ENCODE assay signal across 29 cellular contexts in the genomic region with DNA sequence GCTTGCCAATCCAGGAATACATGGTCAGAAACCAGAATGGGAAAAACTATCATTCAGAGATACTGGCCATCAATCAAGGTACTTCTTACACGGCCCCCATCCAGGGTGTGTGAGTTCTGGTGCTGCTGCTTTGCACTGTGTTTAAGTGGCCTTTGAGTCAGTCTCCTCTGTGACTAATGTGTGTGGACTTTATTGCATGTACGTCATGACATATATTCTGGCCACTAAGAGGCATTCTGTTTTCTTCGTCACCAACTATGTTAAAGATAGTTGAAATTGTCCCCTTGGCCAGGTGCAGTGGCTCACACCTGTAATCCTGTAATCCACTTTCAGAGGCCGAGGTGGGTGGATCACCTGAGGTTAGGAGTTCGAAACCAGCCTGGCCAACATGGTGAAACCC. TPM values are rescaled to one million over a fixed set of nuclear protein-coding genes. Genes with fewer than 3 reads are reported as not detected.
DNase-seq lines count a peak whose midpoint lies in the region; ATAC-seq, FAIRE-seq and TF ChIP-seq lines count a peak whose summit lies in the region.
"Had no signal": no experiment of that assay in that cellular context is flagged by ENCODE, and none has a peak within 500 bp of the region (broad histone marks: within the 10 kb centered on the region; RNA-seq: fewer than 3 reads in every experiment).

No MANE protein-coding gene starts in this region.

- H2AK9ac ChIP-seq in IMR-90 (replicated peaks; ENCODE audit: low read depth, low read length, poor library complexity): no peak overlapping the region

- no peak overlapping the region for H3K56ac ChIP-seq in IMR-90 (ENCODE audit: extremely low read depth, insufficient read depth, low read length)

- no peaks in the 10 kb centered on the region for H3K9me3 ChIP-seq in IMR-90 (ENCODE audit: control insufficient read depth, insufficient read depth, low read length)
- H3K9me3 ChIP-seq in K562 (replicated peaks; ENCODE audit: control insufficient read depth, insufficient read depth, low read depth, low read length): no peaks in the 10 kb centered on the region
- no peaks in the 10 kb centered on the region for H3K9me3 ChIP-seq in gastrocnemius medialis
- no peaks in the 10 kb centered on the region for H3K9me3 ChIP-seq in pancreas
- no peaks in the 10 kb centered on the region for H3K9me3 ChIP-seq in adrenal gland (replicated peaks in 1 of 3)
- H3K9me3 ChIP-seq: BLaER1 had no signal

- H3K4me2 ChIP-seq in IMR-90 (ENCODE audit: low read depth, low read length) (no peak overlapping the region), K562 (ENCODE audit: insufficient read depth, low read length) (no peak overlapping the region)
- H3K4me2 ChIP-seq: BLaER1, PC-9 had no signal

- peaks cover 6% of the 10 kb centered on the region for H3K4me1 ChIP-seq in IMR-90 (ENCODE audit: control insufficient read depth, insufficient read depth, low read length)
- H3K4me1 ChIP-seq in K562 (replicated peaks in 1 of 2; ENCODE audit: control insufficient read depth in 2 of 2, insufficient read depth in 2 of 2, low read length in 2 of 2): no peaks in the 10 kb centered on the region
- no peaks in the 10 kb centered on the region for H3K4me1 ChIP-seq in gastrocnemius medialis
- no peaks in the 10 kb centered on the region for H3K4me1 ChIP-seq in pancreas
- H3K4me1 ChIP-seq in adrenal gland (replicated peaks in 1 of 2): no peaks in the 10 kb centered on the region
- H3K4me1 ChIP-seq: BLaER1 had no signal

- H2BK20ac ChIP-seq in IMR-90 (ENCODE audit: low read depth, low read length): no peak overlapping the region

- H3K23ac ChIP-seq in IMR-90 (ENCODE audit: low read depth, low read length): no peak overlapping the region

- H3K36me3 ChIP-seq in IMR-90 (ENCODE audit: control insufficient read depth, insufficient read depth, low read length): peaks cover 25% of the 10 kb centered on the region
- H3K36me3 ChIP-seq in K562 (ENCODE audit: control insufficient read depth, insufficient read depth, low read length): peaks cover 78% of the 10 kb centered on the region
- peaks cover 0 to 59% of the 10 kb centered on the region in 2 donors for H3K36me3 ChIP-seq in gastrocnemius medialis
- H3K36me3 ChIP-seq in pancreas: peaks cover 0 to 39% (median 6%) of the 10 kb centered on the region in 3 donors
- peaks cover 0 to 76% of the 10 kb centered on the region in 2 donors for H3K36me3 ChIP-seq in adrenal gland (replicated peaks in 1 of 2)

- peaks cover 9% of the 10 kb centered on the region; the same call in 1 of the 2 replicates for H3K9me1 ChIP-seq in IMR-90 (ENCODE audit: insufficient read depth, low read length)
- no peaks in the 10 kb centered on the region for H3K9me1 ChIP-seq in K562 (ENCODE audit: control insufficient read depth, insufficient read depth, low read length)

- H2BK15ac ChIP-seq in IMR-90 (ENCODE audit: low read depth, low read length): no peak overlapping the region

- H4K5ac ChIP-seq in IMR-90 (ENCODE audit: low read depth, low read length): no peak overlapping the region

- H3K18ac ChIP-seq in IMR-90 (ENCODE audit: low read depth, low read length): no peak overlapping the region

- CTCF ChIA-PET in IMR-90 (lab: Yijun Ruan, JAX): interaction anchor here (0.6 kb wide), 1 partner anchor 9 kb away, joined by 3 read pairs; the partner anchor contains the start of gene EXOSC3
- CTCF ChIA-PET in K562 (lab: Yijun Ruan, JAX; ENCODE audit: low intra/inter-chr PET ratio): no interaction called here

- H3K27ac ChIP-seq in IMR-90 (ENCODE audit: insufficient read depth, low read length) (no peak overlapping the region), K562 (ENCODE audit: extremely low read depth, low read depth, low read length) (no peak overlapping the region), coronary artery (no peak overlapping the region), gastrocnemius medialis (no peak overlapping the region), pancreas (no peak overlapping the region), adrenal gland (no peak overlapping the region)
- H3K27ac ChIP-seq: BLaER1, PC-9, VCaP had no signal

- TF ChIP-seq RAD21 in IMR-90 (IDR thresholded peaks at IDR 0.05; ENCODE audit: low read length) (no peak), K562 (CRISPR knock-in tag; conservative IDR thresholded peaks at IDR 0.05 in 1 of 2, IDR thresholded peaks at IDR 0.05 in 1 of 2) (no peak)

- TF ChIP-seq CTCF in IMR-90 (conservative IDR thresholded peaks at IDR 0.05; ENCODE audit: low read depth, low read length) (no peak), K562 (IDR thresholded peaks at IDR 0.05 in 2 of 3, conservative IDR thresholded peaks at IDR 0.05 in 1 of 3; ENCODE audit: insufficient read depth in 2 of 3, low read depth in 1 of 3, low read length in 3 of 3) (no peak), foreskin fibroblast (IDR thresholded peaks at IDR 0.05; ENCODE audit: low read depth, low read length) (no peak), coronary artery (IDR thresholded peaks at IDR 0.05) (no peak), gastrocnemius medialis (IDR thresholded peaks at IDR 0.05 in 4 of 5, conservative IDR thresholded peaks at IDR 0.05 in 1 of 5) (no peak), pancreas (IDR thresholded peaks at IDR 0.05) (no peak), adrenal gland (IDR thresholded peaks at IDR 0.05) (no peak)

- H3K4ac ChIP-seq in IMR-90 (ENCODE audit: low read depth, low read length): no peak overlapping the region

- FAIRE-seq in K562 (lab: Jason Lieb, UNC) (no peak), pancreas (lab: Jason Lieb, UNC) (no peak)
- FAIRE-seq: GM18507 had no signal

- H2AFZ ChIP-seq in IMR-90 (replicated peaks; ENCODE audit: low read length, poor library complexity) (no peak overlapping the region), K562 (ENCODE audit: low read depth, low read length) (no peak overlapping the region)
- H2AFZ ChIP-seq: PC-9 had no signal

- intact Hi-C loops in IMR-90 (cut with micrococcal nuclease) (no loop called here), K562 (cut with micrococcal nuclease) (no loop called here), gastrocnemius medialis (cut with DNase I; ENCODE audit: low total_unique reads) (no loop called here), pancreas (cut with DNase I) (no loop called here), adrenal gland (cut with DNase I) (loop anchor here in 1 of 2 donors (10.0 kb wide), 1 partner anchor 48 kb away; no protein-coding TSS in a partner anchor)

- peaks cover 15% of the 10 kb centered on the region; the same call in 2 of the 3 replicates for H3K79me2 ChIP-seq in K562 (ENCODE audit: control insufficient read depth, insufficient read depth, low read length)

- peak; percentile 14 for DNase-seq in AG08395 (ENCODE audit: low spot score)
- peak; percentile 80 for DNase-seq in IMR-90
- DNase-seq in K562 (ENCODE audit: extremely low read depth in 1 of 4, low spot score in 3 of 4): no peak
- peak; percentile 46 to 67 for DNase-seq in foreskin fibroblast
- DNase-seq in coronary artery (ENCODE audit: low spot score): no peak
- no peak for DNase-seq in gastrocnemius medialis
- DNase-seq in pancreas: no peak
- DNase-seq in adrenal gland: no peak
- DNase-seq: activated CD4-positive, alpha-beta T cell treated with anti-CD3 and anti-CD28 coated beads for 48 hours; activated effector memory CD4-positive, alpha-beta T cell treated with anti-CD3 and anti-CD28 coated beads, Interleukin-2, amount 50 U/mL, for 16 hours; activated naive CD8-positive, alpha-beta T cell treated with anti-CD3 and anti-CD28 coated beads for 36 hours; activated T-cell treated with anti-CD3 and anti-CD28 coated beads, Interleukin-2, amount 50 U/mL, for 1 hour; effector CD4-positive, alpha-beta T cell; erythroblast; islet precursor cell; left ventricle myocardium superior; naive thymus-derived CD4-positive, alpha-beta T cell; NCI-H1092; NCI-H187 treated with DMSO at 0.1 percent for 48 hours; NCI-H2171 treated with DMSO at 0.1 percent for 48 hours; NCI-H526; NK-92 treated with Interleukin-12 subunit alpha and Interleukin-12 subunit beta, amount 100 ng/mL, for 24 hours; PC-9; SHP77 treated with DMSO at 0.1 percent for 48 hours; stimulated activated CD4-positive, alpha-beta T cell treated with anti-CD3 and anti-CD28 coated beads, Interleukin-2, amount 100 ng/mL, for 48 hours had no signal

- WGBS in IMR-90 (ENCODE audit: extremely low coverage in 2 of 2, insufficient read length in 1 of 2), 2 experiments: no CpG with 5 or more reads among the region's 5 CpGs
- WGBS in K562 (ENCODE audit: insufficient coverage, low coverage, missing lambda C conversion rate): 89% methylated on average over 5 of the region's 5 CpGs
- 86 to 89% methylated on average over 5 of the region's 5 CpGs for WGBS in pancreas, 2 donors
- 84 to 89% (median 87%) methylated on average over 5 of the region's 5 CpGs for WGBS in adrenal gland, 4 donors

- TF ChIP-seq EP300 in K562 (IDR thresholded peaks at IDR 0.05; ENCODE audit: low read length): no peak

- in situ Hi-C loops in IMR-90 (cut with MboI; ENCODE audit: low sequenced_read_pairs) (loop anchor here (10.0 kb wide), 1 partner anchor 292 kb away; the partner anchor contains the start of gene POLR1E), K562 (cut with MboI) (no loop called here), gastrocnemius medialis (cut with MboI; ENCODE audit: low sequenced_read_pairs in 4 of 4) (loop anchor here in 3 of 4 donors (25.0 kb wide), 2 partner anchors 111 to 189 kb away; partner anchors contain the start of genes FBXO10 (in 3 of the 3) and TOMM5 (in 3 of the 3))

- H2BK5ac ChIP-seq in IMR-90 (ENCODE audit: low read depth, low read length, poor library complexity, severe bottlenecking): peak overlapping the region; percentile 24

- H3K4me3 ChIP-seq in IMR-90 (ENCODE audit: insufficient read depth, low read depth, low read length) (no peak overlapping the region), K562 (no peak overlapping the region), foreskin fibroblast (ENCODE audit: low read depth in 1 of 2, low read length in 2 of 2) (no peak overlapping the region), coronary artery (no peak overlapping the region), gastrocnemius medialis (no peak overlapping the region), pancreas (no peak overlapping the region), adrenal gland (no peak overlapping the region)
- H3K4me3 ChIP-seq: BLaER1, PC-9 had no signal

- no peaks in the 10 kb centered on the region; the same call in 1 of the 2 replicates for H4K20me1 ChIP-seq in IMR-90 (ENCODE audit: insufficient read depth, low read length)
- H4K20me1 ChIP-seq in K562 (replicated peaks; ENCODE audit: control insufficient read depth, insufficient read depth, low read length): no peaks in the 10 kb centered on the region

- H3K27me3 ChIP-seq in IMR-90 (ENCODE audit: control insufficient read depth, insufficient read depth, low read length) (no peaks in the 10 kb centered on the region), K562 (ENCODE audit: control insufficient read depth in 2 of 2, insufficient read depth in 2 of 2, low read length in 2 of 2) (no peaks in the 10 kb centered on the region), gastrocnemius medialis (no peaks in the 10 kb centered on the region), pancreas (no peaks in the 10 kb centered on the region), adrenal gland (no peaks in the 10 kb centered on the region)
- H3K27me3 ChIP-seq: BLaER1 had no signal

- no peak overlapping the region for H4K91ac ChIP-seq in IMR-90 (ENCODE audit: insufficient read depth, low read depth, low read length)

- no peak overlapping the region for H2BK120ac ChIP-seq in IMR-90 (ENCODE audit: low read depth, low read length)

- BruUV-seq in IMR-90 (replicated peaks; lab: Mats Ljungman, UMichigan) (no TSS peak), K562 (replicated peaks; lab: Mats Ljungman, UMichigan) (no TSS peak)

- peak; percentile 76 for ATAC-seq in IMR-90 (ENCODE audit: low read depth)
- ATAC-seq in K562: peak; percentile 18; the same call in 2 of the 3 replicates
- no peak for ATAC-seq in gastrocnemius medialis
- no peak for ATAC-seq in pancreas
- ATAC-seq: HCT116; left ventricle myocardium superior; naive thymus-derived CD4-positive, alpha-beta T cell had no signal

- no peak overlapping the region for H2AK5ac ChIP-seq in IMR-90 (ENCODE audit: low read depth, low read length)

- H3K79me1 ChIP-seq in IMR-90 (ENCODE audit: low read depth in 1 of 2, low read length in 2 of 2): peaks cover 16 to 28% of the 10 kb centered on the region in 2 experiments

- no peak overlapping the region for H3K14ac ChIP-seq in IMR-90 (replicated peaks; ENCODE audit: low read depth, low read length)

- no peak overlapping the region for H4K8ac ChIP-seq in IMR-90 (ENCODE audit: low read depth in 2 of 2, low read length in 2 of 2)

- H3K9ac ChIP-seq in IMR-90 (ENCODE audit: low read depth, low read length): no peak overlapping the region
- H3K9ac ChIP-seq in K562 (ENCODE audit: insufficient read depth in 1 of 2, low read depth in 2 of 2, low read length in 2 of 2): no peak overlapping the region
- H3K9ac ChIP-seq: BLaER1 had no signal

- TF ChIP-seq POLR2A in IMR-90 (IDR thresholded peaks at IDR 0.05; ENCODE audit: low read depth, low read length): no peak
- TF ChIP-seq POLR2A in K562 (conservative IDR thresholded peaks at IDR 0.05): 0 out of 2 replicates have a peak, but pooled peaks have one; percentile 15
- no peak for TF ChIP-seq POLR2A in gastrocnemius medialis (IDR thresholded peaks at IDR 0.05)
- no peak for TF ChIP-seq POLR2A in adrenal gland (IDR thresholded peaks at IDR 0.05)

- POLR2A ChIA-PET in IMR-90 (lab: Charles Lee; ENCODE audit: unreplicated experiment) (no interaction called here), K562 (lab: Yijun Ruan, JAX) (interaction anchor here (0.7 to 3.1 kb wide), 2 partner anchors 7 to 184 kb away, joined by 3 to 23 read pairs; partner anchors contain the start of genes EXOSC3 and TOMM5)

- dilution Hi-C loops in IMR-90 (cut with HindIII; ENCODE audit: low sequenced_read_pairs, unreplicated experiment): no loop called here

RNA-seq across cellular contexts. Expression of gene EXOSC3, which starts 8.5 kb away (rescaled TPM):
- total RNA-seq in IMR-90 (2012; rRNA removed) (27.1 and 58.6 TPM in 2 replicates), K562 (2014; rRNA removed) (166 and 209 TPM in 2 replicates), K562 (2014; rRNA removed; fragmentation: Illumina TruSeq; extraction: Trizol) (130 and 137 TPM in 2 replicates), K562 (2015; rRNA removed; fragmentation: Illumina TruSeq; extraction: Trizol) (112 and 114 TPM in 2 replicates), K562 (2021) (146 and 151 TPM in 2 replicates), gastrocnemius medialis (10 to 100 TPM; 15.6 to 46.7 (median 17.8) TPM), pancreas (10 to 100 TPM; 12.3 to 19.9 (median 14.7) TPM), adrenal gland (10 to 100 TPM; 32.2 to 67.8 (median 41.4) TPM)
- polyA plus RNA-seq in IMR-90 (2012; rRNA removed) (28.9 and 37.2 TPM in 2 replicates), K562 (2011; rRNA removed) (50.1 and 85.4 TPM in 2 replicates), K562 (2014; fragmentation: Illumina TruSeq; extraction: Trizol) (79.3 and 90.4 TPM in 2 replicates), K562 (2014; fragmentation: Nextera tagmentation; extraction: Ambion mirVana) (10 to 100 TPM; 18.5 to 29.6 TPM), K562 (2014; rRNA removed) (215 and 266 TPM in 2 replicates), pancreas (10 to 100 TPM in 1 of 2 donors, 1 to 10 TPM in 1; 7.2 to 11.2 TPM), adrenal gland (10 to 100 TPM; 12.5 to 51.0 (median 21.9) TPM)
- 26.9 and 45.4 TPM in 2 replicates for polyA plus RNA-seq in IMR-90 (2012; cell fraction: cytosol; rRNA removed)
- 7.3 and 15.4 TPM in 2 replicates for polyA plus RNA-seq in IMR-90 (2012; cell fraction: nucleus; rRNA removed; ENCODE audit: low replicate concordance)
- total RNA-seq in K562 (2011; cell fraction: chromatin; rRNA removed; ENCODE audit: low replicate concordance): 91.8 and 156 TPM in 2 replicates
- total RNA-seq in K562 (2011; cell fraction: nucleolus; rRNA removed): 73.7 and 92.2 TPM in 2 replicates
- 73.4 and 120 TPM in 2 replicates for total RNA-seq in K562 (2011; cell fraction: nucleoplasm; rRNA removed)
- 45.0 and 109 TPM in 2 replicates for polyA plus RNA-seq in K562 (2011; cell fraction: cytosol; rRNA removed)
- polyA plus RNA-seq in K562 (2011; cell fraction: nucleus; rRNA removed): 35.9 and 39.2 TPM in 2 replicates
- polyA plus RNA-seq in K562 (2012): 45.6 and 99.5 TPM in 2 replicates
- 93.7 and 121 TPM in 2 replicates for polyA minus RNA-seq in K562 (2011; rRNA and poly(A)+ RNA removed)
- 28.9 and 39.3 TPM in 2 replicates for polyA minus RNA-seq in K562 (2011; cell fraction: cytosol; rRNA and poly(A)+ RNA removed)
- polyA minus RNA-seq in K562 (2011; cell fraction: nucleus; rRNA and poly(A)+ RNA removed): 126 and 166 TPM in 2 replicates

RNA-seq across cellular contexts. Expression of gene TRMT10B, which starts 22.7 kb away (rescaled TPM):
- total RNA-seq in IMR-90 (2012; rRNA removed): 2.3 and 2.5 TPM in 2 replicates
- 4.5 and 4.9 TPM in 2 replicates for polyA plus RNA-seq in IMR-90 (2012; rRNA removed)
- 1.5 and 4.6 TPM in 2 replicates for polyA plus RNA-seq in IMR-90 (2012; cell fraction: cytosol; rRNA removed)
- polyA plus RNA-seq in IMR-90 (2012; cell fraction: nucleus; rRNA removed; ENCODE audit: low replicate concordance): 2.5 and 9.0 TPM in 2 replicates
- 16.3 and 23.4 TPM in 2 replicates for total RNA-seq in K562 (2011; cell fraction: chromatin; rRNA removed; ENCODE audit: low replicate concordance)
- total RNA-seq in K562 (2011; cell fraction: nucleolus; rRNA removed): 10.7 and 11.2 TPM in 2 replicates
- total RNA-seq in K562 (2011; cell fraction: nucleoplasm; rRNA removed): 13.5 and 20.9 TPM in 2 replicates
- 2.9 and 5.5 TPM in 2 replicates for total RNA-seq in K562 (2014; rRNA removed)
- 7.4 and 8.7 TPM in 2 replicates for total RNA-seq in K562 (2014; rRNA removed; fragmentation: Illumina TruSeq; extraction: Trizol)
- 5.8 and 6.3 TPM in 2 replicates for total RNA-seq in K562 (2015; rRNA removed; fragmentation: Illumina TruSeq; extraction: Trizol)
- 5.7 and 6.4 TPM in 2 replicates for total RNA-seq in K562 (2021)
- 6.9 and 7.7 TPM in 2 replicates for polyA plus RNA-seq in K562 (2011; rRNA removed)
- polyA plus RNA-seq in K562 (2011; cell fraction: cytosol; rRNA removed): 1.6 and 4.1 TPM in 2 replicates
- polyA plus RNA-seq in K562 (2011; cell fraction: nucleus; rRNA removed): 9.2 and 10.5 TPM in 2 replicates
- polyA plus RNA-seq in K562 (2012): 8.7 and 10.4 TPM in 2 replicates
- 11.5 and 13.4 TPM in 2 replicates for polyA plus RNA-seq in K562 (2014; fragmentation: Illumina TruSeq; extraction: Trizol)
- 10 to 100 TPM in 1 of 2 experiments, 1 to 10 TPM in 1; 7.0 to 10.4 TPM for polyA plus RNA-seq in K562 (2014; fragmentation: Nextera tagmentation; extraction: Ambion mirVana)
- polyA plus RNA-seq in K562 (2014; rRNA removed): 8.0 and 9.3 TPM in 2 replicates
- 6.5 and 7.7 TPM in 2 replicates for polyA minus RNA-seq in K562 (2011; rRNA and poly(A)+ RNA removed)
- polyA minus RNA-seq in K562 (2011; cell fraction: cytosol; rRNA and poly(A)+ RNA removed): 2.4 and 4.7 TPM in 2 replicates
- polyA minus RNA-seq in K562 (2011; cell fraction: nucleus; rRNA and poly(A)+ RNA removed): 5.9 and 6.3 TPM in 2 replicates
- 10 to 100 TPM in 1 of 4 donors, 1 to 10 TPM in 3; 1.5 to 10.2 (median 3.0) TPM for total RNA-seq in gastrocnemius medialis
- total RNA-seq in pancreas: 1 to 10 TPM; 4.0 to 7.3 (median 5.4) TPM
- 1 to 10 TPM; 6.5 to 8.8 TPM for polyA plus RNA-seq in pancreas
- total RNA-seq in adrenal gland: 10 to 100 TPM in 2 of 8 donors, 1 to 10 TPM in 6; 2.9 to 12.1 (median 6.8) TPM
- polyA plus RNA-seq in adrenal gland: 10 to 100 TPM in 2 of 3 donors, 1 to 10 TPM in 1; 9.0 to 13.0 (median 10.1) TPM

RNA-seq across cellular contexts. Expression of gene DCAF10, which starts 24.3 kb away (rescaled TPM):
- total RNA-seq in IMR-90 (2012; rRNA removed): 13.1 and 19.4 TPM in 2 replicates
- polyA plus RNA-seq in IMR-90 (2012; rRNA removed): 16.9 and 17.1 TPM in 2 replicates
- polyA plus RNA-seq in IMR-90 (2012; cell fraction: cytosol; rRNA removed): 4.5 and 4.8 TPM in 2 replicates
- polyA plus RNA-seq in IMR-90 (2012; cell fraction: nucleus; rRNA removed; ENCODE audit: low replicate concordance): 5.9 and 19.0 TPM in 2 replicates
- 24.3 and 38.6 TPM in 2 replicates for total RNA-seq in K562 (2011; cell fraction: chromatin; rRNA removed; ENCODE audit: low replicate concordance)
- 17.5 and 24.1 TPM in 2 replicates for total RNA-seq in K562 (2011; cell fraction: nucleolus; rRNA removed)
- total RNA-seq in K562 (2011; cell fraction: nucleoplasm; rRNA removed): 29.1 and 45.7 TPM in 2 replicates
- 9.4 and 12.5 TPM in 2 replicates for total RNA-seq in K562 (2014; rRNA removed)
- total RNA-seq in K562 (2014; rRNA removed; fragmentation: Illumina TruSeq; extraction: Trizol): 18.8 and 21.0 TPM in 2 replicates
- total RNA-seq in K562 (2015; rRNA removed; fragmentation: Illumina TruSeq; extraction: Trizol): 16.5 and 16.9 TPM in 2 replicates
- 21.1 and 21.4 TPM in 2 replicates for total RNA-seq in K562 (2021)
- polyA plus RNA-seq in K562 (2011; rRNA removed): 40.1 and 52.5 TPM in 2 replicates
- polyA plus RNA-seq in K562 (2011; cell fraction: cytosol; rRNA removed): 15.5 and 24.1 TPM in 2 replicates
- polyA plus RNA-seq in K562 (2011; cell fraction: nucleus; rRNA removed): 22.8 and 31.0 TPM in 2 replicates
- 16.4 and 18.8 TPM in 2 replicates for polyA plus RNA-seq in K562 (2012)
- polyA plus RNA-seq in K562 (2014; fragmentation: Illumina TruSeq; extraction: Trizol): 19.6 and 20.4 TPM in 2 replicates
- 1 to 10 TPM; 6.8 to 7.4 TPM for polyA plus RNA-seq in K562 (2014; fragmentation: Nextera tagmentation; extraction: Ambion mirVana)
- 12.5 and 18.9 TPM in 2 replicates for polyA plus RNA-seq in K562 (2014; rRNA removed)
- polyA minus RNA-seq in K562 (2011; rRNA and poly(A)+ RNA removed): 81.9 and 89.5 TPM in 2 replicates
- polyA minus RNA-seq in K562 (2011; cell fraction: cytosol; rRNA and poly(A)+ RNA removed): 22.8 and 24.7 TPM in 2 replicates
- polyA minus RNA-seq in K562 (2011; cell fraction: nucleus; rRNA and poly(A)+ RNA removed): 18.2 and 30.4 TPM in 2 replicates
- total RNA-seq in gastrocnemius medialis: 10 to 100 TPM; 11.0 to 24.5 (median 17.0) TPM
- 10 to 100 TPM; 14.2 to 19.6 (median 16.4) TPM for total RNA-seq in pancreas
- 1 to 10 TPM; 3.9 to 6.6 TPM for polyA plus RNA-seq in pancreas
- 10 to 100 TPM; 33.8 to 60.6 (median 49.5) TPM for total RNA-seq in adrenal gland
- polyA plus RNA-seq in adrenal gland: 10 to 100 TPM in 1 of 3 donors, 1 to 10 TPM in 2; 7.1 to 53.8 (median 9.2) TPM

Comparison
In these comparisons a context has a peak if more than half of its experiments do, and no peak if none do; other contexts are left out.
1. DNase-seq: peak in AG08395 (single experiment), IMR-90 (single experiment) and foreskin fibroblast (2 of 2); none in K562 (0 of 4), coronary artery (single experiment), gastrocnemius medialis (0 of 2), pancreas (0 of 6) and adrenal gland (0 of 7).
2. ATAC-seq: peak in IMR-90 (single experiment) and K562 (single experiment); none in gastrocnemius medialis (0 of 2) and pancreas (0 of 4).